ENCODE assay signal across 1 cellular context in the genomic region with DNA sequence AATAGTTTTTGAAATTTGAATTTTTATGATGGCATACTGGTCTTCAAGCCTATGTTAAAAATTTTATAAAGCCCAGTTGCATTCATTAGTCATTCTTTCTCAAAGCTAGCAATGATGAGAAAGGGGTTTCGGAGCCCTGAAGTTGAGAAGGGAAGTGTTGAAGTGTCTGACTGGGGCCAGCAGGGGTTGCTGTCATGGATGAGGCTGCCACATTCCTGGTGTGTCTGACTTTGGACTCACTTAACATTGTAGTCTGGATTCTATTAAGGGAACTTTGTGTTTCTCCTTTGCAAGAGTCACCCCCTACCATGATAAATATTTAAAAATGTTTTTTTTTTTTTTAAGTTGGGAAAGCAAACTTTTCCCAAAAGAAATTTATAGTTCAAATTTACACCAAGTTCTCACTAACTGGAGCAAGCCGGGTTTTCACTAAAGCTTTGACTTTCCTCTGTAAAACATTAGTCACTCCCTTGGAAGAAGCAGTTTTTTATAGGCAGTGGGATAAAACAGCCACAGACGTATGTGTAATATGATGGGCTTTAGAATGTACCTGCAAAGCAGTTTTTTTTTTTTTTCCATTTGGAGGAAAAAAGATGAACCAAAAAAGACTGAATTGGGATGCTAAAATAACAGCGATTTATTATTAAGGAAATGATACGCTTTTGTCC.
TF ChIP-seq lines count a peak whose summit lies in the region.

No MANE protein-coding gene starts in this region.

TF ChIP-seq in SK-N-SH, 30 proteins besides CTCF, POLR2A, EP300 and RAD21 (continued from another document):
- TF ChIP-seq, protein P1, sequence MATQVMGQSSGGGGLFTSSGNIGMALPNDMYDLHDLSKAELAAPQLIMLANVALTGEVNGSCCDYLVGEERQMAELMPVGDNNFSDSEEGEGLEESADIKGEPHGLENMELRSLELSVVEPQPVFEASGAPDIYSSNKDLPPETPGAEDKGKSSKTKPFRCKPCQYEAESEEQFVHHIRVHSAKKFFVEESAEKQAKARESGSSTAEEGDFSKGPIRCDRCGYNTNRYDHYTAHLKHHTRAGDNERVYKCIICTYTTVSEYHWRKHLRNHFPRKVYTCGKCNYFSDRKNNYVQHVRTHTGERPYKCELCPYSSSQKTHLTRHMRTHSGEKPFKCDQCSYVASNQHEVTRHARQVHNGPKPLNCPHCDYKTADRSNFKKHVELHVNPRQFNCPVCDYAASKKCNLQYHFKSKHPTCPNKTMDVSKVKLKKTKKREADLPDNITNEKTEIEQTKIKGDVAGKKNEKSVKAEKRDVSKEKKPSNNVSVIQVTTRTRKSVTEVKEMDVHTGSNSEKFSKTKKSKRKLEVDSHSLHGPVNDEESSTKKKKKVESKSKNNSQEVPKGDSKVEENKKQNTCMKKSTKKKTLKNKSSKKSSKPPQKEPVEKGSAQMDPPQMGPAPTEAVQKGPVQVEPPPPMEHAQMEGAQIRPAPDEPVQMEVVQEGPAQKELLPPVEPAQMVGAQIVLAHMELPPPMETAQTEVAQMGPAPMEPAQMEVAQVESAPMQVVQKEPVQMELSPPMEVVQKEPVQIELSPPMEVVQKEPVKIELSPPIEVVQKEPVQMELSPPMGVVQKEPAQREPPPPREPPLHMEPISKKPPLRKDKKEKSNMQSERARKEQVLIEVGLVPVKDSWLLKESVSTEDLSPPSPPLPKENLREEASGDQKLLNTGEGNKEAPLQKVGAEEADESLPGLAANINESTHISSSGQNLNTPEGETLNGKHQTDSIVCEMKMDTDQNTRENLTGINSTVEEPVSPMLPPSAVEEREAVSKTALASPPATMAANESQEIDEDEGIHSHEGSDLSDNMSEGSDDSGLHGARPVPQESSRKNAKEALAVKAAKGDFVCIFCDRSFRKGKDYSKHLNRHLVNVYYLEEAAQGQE (IDR thresholded peaks at IDR 0.05; ENCODE audit: low read depth, low read length), result no peak
- no peak for TF ChIP-seq POLR2AphosphoS5 (IDR thresholded peaks at IDR 0.05; ENCODE audit: low read depth, low read length)
